ENCODE assay signal across 8 cellular contexts in the genomic region with DNA sequence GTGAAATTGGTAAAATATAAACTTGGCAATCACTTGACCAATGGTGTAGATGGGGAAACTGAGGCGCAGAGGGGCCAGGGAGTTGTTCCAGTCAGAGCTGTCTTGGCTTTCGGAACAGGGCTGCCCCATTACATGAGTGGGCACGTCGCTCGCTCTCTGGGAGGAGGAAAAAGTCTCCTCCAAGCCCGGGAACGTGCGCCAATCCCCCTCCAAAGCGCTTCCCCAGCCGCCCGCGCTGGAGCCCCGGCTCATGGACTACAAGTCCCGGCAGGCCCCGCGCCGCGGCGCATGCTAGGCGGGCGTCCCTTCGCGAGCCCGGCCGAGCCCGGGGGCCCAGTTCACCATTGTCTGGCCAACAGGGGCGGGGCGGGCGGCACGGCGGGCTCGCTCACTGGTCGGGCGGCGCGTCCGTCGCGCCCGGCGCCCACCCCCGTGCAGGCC. TPM values are rescaled to one million over a fixed set of nuclear protein-coding genes. Genes with fewer than 3 reads are reported as not detected.
DNase-seq lines count a peak whose midpoint lies in the region; ATAC-seq and TF ChIP-seq lines count a peak whose summit lies in the region.

No MANE protein-coding gene starts in this region.

- H3K27me3 Mint-ChIP-seq in T-cell (no peaks in the 10 kb centered on the region), type B pancreatic cell (no peaks in the 10 kb centered on the region)

- H3K27ac ChIP-seq in adrenal gland (peak overlapping the region in 2 of 5 donors; percentile 59 to 81), heart right ventricle (peak overlapping the region; percentile 11 to 78 (median 64))

- no peaks in the 10 kb centered on the region for H3K36me3 Mint-ChIP-seq in T-cell
- H3K36me3 Mint-ChIP-seq in type B pancreatic cell: no peaks in the 10 kb centered on the region

- H3K4me1 ChIP-seq in adrenal gland (replicated peaks in 1 of 2) (peaks cover 12 to 13% of the 10 kb centered on the region in 2 donors), heart right ventricle (peaks cover 11 to 29% (median 20%) of the 10 kb centered on the region in 9 donors)

- no peaks in the 10 kb centered on the region for H3K27me3 ChIP-seq in adrenal gland
- no peaks in the 10 kb centered on the region for H3K27me3 ChIP-seq in heart right ventricle

- TF ChIP-seq CTCF in GM12864 (IDR thresholded peaks at IDR 0.05; ENCODE audit: low read depth, low read length, missing control alignments) (no peak), adrenal gland (IDR thresholded peaks at IDR 0.05) (no peak), heart right ventricle (IDR thresholded peaks at IDR 0.05) (no peak), type B pancreatic cell (conservative IDR thresholded peaks at IDR 0.05) (no peak)

- peak overlapping the region; percentile 13 to 97 (median 39) for H3K4me3 Mint-ChIP-seq in T-cell
- H3K4me3 Mint-ChIP-seq in type B pancreatic cell: peak overlapping the region; percentile 92

- 1 to 3% (median 1%) methylated on average over 5 to 42 of the region's 42 CpGs for WGBS in adrenal gland, 4 donors
- 0 to 1% methylated on average over 42 of the region's 42 CpGs for WGBS in heart right ventricle, 2 donors

- intact Hi-C loops in adrenal gland (cut with DNase I): no loop called here
- intact Hi-C loops in heart right ventricle (cut with DNase I): loop anchor here in 3 of 10 donors (5.0 to 10.0 kb wide), 2 partner anchors 90 to 92 kb away; partner anchors contain the start of genes SMCR8 (in 3 of the 3) and TOP3A (in 2 of the 3)
- intact Hi-C loops in posterior vena cava (cut with DNase I): no loop called here

- POLR2A ChIA-PET in T-cell (lab: Charles Lee): no interaction called here

- no peaks in the 10 kb centered on the region for H3K36me3 ChIP-seq in adrenal gland (replicated peaks in 1 of 2)
- no peaks in the 10 kb centered on the region for H3K36me3 ChIP-seq in heart right ventricle

- DNase-seq in GM12864 (ENCODE audit: low read depth) (peak; percentile 53), NCI-H1436 treated with DMSO at 0.1 percent for 48 hours (lab: John Stamatoyannopoulos, UW) (peak; percentile 78), T-cell (peak; percentile 90 to 98 (median 94)), adrenal gland (peak; percentile 96 to 98 (median 97)), heart right ventricle (peak; percentile 95 to 98), posterior vena cava (ENCODE audit: low spot score) (peak; percentile 99), type B pancreatic cell (ENCODE audit: extremely low spot score, unreplicated experiment) (peak; percentile 99)

- no peak for TF ChIP-seq POLR2A in adrenal gland (IDR thresholded peaks at IDR 0.05)

- H3K4me3 ChIP-seq in GM12864 (ENCODE audit: low read depth, low read length) (peak overlapping the region; percentile 62), adrenal gland (peak overlapping the region in 1 of 4 donors; percentile 84), heart right ventricle (peak overlapping the region in 9 of 10 donors; percentile 18 to 78 (median 53))

- H3K9me3 Mint-ChIP-seq in T-cell: no peaks in the 10 kb centered on the region
- no peaks in the 10 kb centered on the region for H3K9me3 Mint-ChIP-seq in type B pancreatic cell

- H3K27ac Mint-ChIP-seq in T-cell: no peak overlapping the region
- H3K27ac Mint-ChIP-seq in type B pancreatic cell: peak overlapping the region; percentile 88

- CTCF ChIA-PET in T-cell (lab: Charles Lee): interaction anchor here (0.6 to 0.8 kb wide), 4 partner anchors 21 to 401 kb away, joined by 3 to 5 read pairs (median 3); no protein-coding TSS in a partner anchor

- ATAC-seq in HG02798 (IDR thresholded peaks at IDR 0.05; ENCODE audit: poor library complexity, unreplicated experiment): peak; percentile 93
- ATAC-seq in T-cell (replicated peaks in 1 of 4): peak; percentile 98 to 99 (median 99)
- peak; percentile 96 to 98 (median 98) for ATAC-seq in heart right ventricle

- H3K4me1 Mint-ChIP-seq in T-cell (peaks cover 27 to 31% (median 29%) of the 10 kb centered on the region in 3 donors), type B pancreatic cell (ENCODE audit: unreplicated experiment) (peaks cover 31% of the 10 kb centered on the region)

- H3K9me3 ChIP-seq in adrenal gland (replicated peaks in 1 of 3): no peaks in the 10 kb centered on the region
- H3K9me3 ChIP-seq in heart right ventricle: no peaks in the 10 kb centered on the region

RNA-seq across cellular contexts. Expression of gene LLGL1, which starts 0.3 kb away (rescaled TPM):
- total RNA-seq in T-cell: 10 to 100 TPM; 13.1 to 24.3 (median 23.2) TPM
- 10 to 100 TPM; 21.8 to 65.1 (median 48.2) TPM for total RNA-seq in adrenal gland
- 10 to 100 TPM in 1 of 3 donors, 1 to 10 TPM in 2; 4.1 to 27.8 (median 8.9) TPM for polyA plus RNA-seq in adrenal gland
- total RNA-seq in heart right ventricle: 10 to 100 TPM in 1 of 10 donors, 1 to 10 TPM in 9; 7.2 to 12.4 (median 9.1) TPM
- polyA plus RNA-seq in heart right ventricle: 1 to 10 TPM; 5.8 to 5.9 TPM
- 10 to 100 TPM; 13.9 to 16.2 TPM for total RNA-seq in posterior vena cava
- 35.1 and 61.2 TPM in 2 replicates for total RNA-seq in type B pancreatic cell (ENCODE audit: low replicate concordance)

RNA-seq across cellular contexts. Expression of gene FLII, which starts 33.4 kb away (rescaled TPM):
- total RNA-seq in T-cell (100 to 1,000 TPM; 257 to 389 (median 319) TPM), adrenal gland (100 to 1,000 TPM; 172 to 331 (median 297) TPM), heart right ventricle (100 to 1,000 TPM; 207 to 356 (median 281) TPM), posterior vena cava (100 to 1,000 TPM; 275 to 418 TPM), type B pancreatic cell (ENCODE audit: low replicate concordance) (248 and 320 TPM in 2 replicates)
- polyA plus RNA-seq in adrenal gland (100 to 1,000 TPM; 276 to 652 (median 461) TPM), heart right ventricle (100 to 1,000 TPM; 366 to 469 TPM)

RNA-seq across cellular contexts. Expression of gene MIEF2, which starts 35.3 kb away (rescaled TPM):
- 10 to 100 TPM in 4 of 5 donors, 1 to 10 TPM in 1; 10.0 to 19.7 (median 17.6) TPM for total RNA-seq in T-cell
- 10 to 100 TPM; 18.3 to 46.6 (median 29.2) TPM for total RNA-seq in adrenal gland
- polyA plus RNA-seq in adrenal gland: 10 to 100 TPM in 1 of 3 donors, 1 to 10 TPM in 2; 4.1 to 10.7 (median 9.5) TPM
- total RNA-seq in heart right ventricle: 10 to 100 TPM; 23.9 to 43.4 (median 33.5) TPM
- 10 to 100 TPM; 18.9 to 20.6 TPM for polyA plus RNA-seq in heart right ventricle
- 10 to 100 TPM in 1 of 2 donors, 1 to 10 TPM in 1; 7.7 to 11.3 TPM for total RNA-seq in posterior vena cava
- total RNA-seq in type B pancreatic cell (ENCODE audit: low replicate concordance): 17.9 and 31.2 TPM in 2 replicates

RNA-seq across cellular contexts. Expression of gene ALKBH5, which starts 41.5 kb away (rescaled TPM):
- total RNA-seq in T-cell (100 to 1,000 TPM in 4 of 5 donors, 10 to 100 TPM in 1; 99.0 to 122 (median 103) TPM), adrenal gland (100 to 1,000 TPM; 109 to 154 (median 141) TPM), heart right ventricle (100 to 1,000 TPM; 163 to 208 (median 194) TPM), posterior vena cava (100 to 1,000 TPM in 1 of 2 donors, 10 to 100 TPM in 1; 98.5 to 105 TPM), type B pancreatic cell (ENCODE audit: low replicate concordance) (79.8 and 88.8 TPM in 2 replicates)
- polyA plus RNA-seq in adrenal gland (100 to 1,000 TPM in 1 of 3 donors, 10 to 100 TPM in 2; 28.4 to 118 (median 33.8) TPM), heart right ventricle (10 to 100 TPM; 72.6 to 80.3 TPM)
